ENCODE assay signal across 1 cellular context in genomic region chr1:221994274-221994698, GRCh38.
TF ChIP-seq lines count a peak whose summit lies in the region.

No MANE protein-coding gene starts in this region.

TF ChIP-seq in IMR-90, 13 proteins besides CTCF, POLR2A, EP300 and RAD21 (continued from another document):
- TF ChIP-seq ELK1 (IDR thresholded peaks at IDR 0.05; ENCODE audit: borderline replicate concordance, low read depth, low read length) = no peak
- no peak for TF ChIP-seq RFX5 (IDR thresholded peaks at IDR 0.05; ENCODE audit: low read depth, low read length)
- no peak for TF ChIP-seq RCOR1 (IDR thresholded peaks at IDR 0.05; ENCODE audit: insufficient replicate concordance, low read length)
- TF ChIP-seq MXI1 (IDR thresholded peaks at IDR 0.05; ENCODE audit: borderline replicate concordance, low read depth, low read length) = no peak
- no peak for TF ChIP-seq BHLHE40 (IDR thresholded peaks at IDR 0.05; ENCODE audit: low read depth, low read length)
- TF ChIP-seq CEBPB (IDR thresholded peaks at IDR 0.05; ENCODE audit: low read depth, low read length) = no peak
TF ChIP-seq in IMR-90: peak in this region for 4.
